Comparison of ENCODE assay signal across 1 cellular context in the genomic region with DNA sequence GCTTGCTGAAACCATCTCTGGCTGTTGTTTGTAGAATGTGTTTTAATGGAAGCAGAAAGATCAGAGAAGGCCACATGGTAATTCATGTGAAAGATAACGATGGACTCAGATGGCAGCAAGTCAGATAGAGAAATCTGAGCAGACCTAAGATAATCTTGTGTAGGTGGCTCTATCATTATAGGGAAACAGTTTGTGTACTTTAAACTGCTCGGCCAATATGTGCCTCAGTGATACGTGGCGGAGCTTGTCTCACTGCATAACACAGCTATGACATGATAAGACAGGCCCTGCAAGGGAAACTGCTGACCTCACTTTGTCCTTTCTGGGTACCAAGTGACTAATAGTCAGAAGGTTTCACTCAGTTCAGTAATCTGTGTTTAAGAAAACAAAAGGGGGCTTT.
A peak's percentile ranks its signal among the peaks of the same experiment; 100 is the strongest.
TF ChIP-seq lines count a peak whose summit lies in the region.

No MANE protein-coding gene starts in this region.

TF ChIP-seq in K562, 482 proteins besides CTCF, POLR2A, EP300 and RAD21 (continued from another document):
- peak; percentile 99 for TF ChIP-seq HDAC2 (IDR thresholded peaks at IDR 0.05)
- peak; percentile 87 for TF ChIP-seq CREM (IDR thresholded peaks at IDR 0.05; ENCODE audit: low read depth)
- TF ChIP-seq TBL1XR1 (IDR thresholded peaks at IDR 0.05; ENCODE audit: low read length in 2 of 2): peak in 1 of 2 experiments; percentile 79; a peak in 2 of 4 replicates
TF ChIP-seq in K562: peak in this region for 109.
